Comparison of ENCODE assay signal across 8 cellular contexts in genomic region chr20:45934046-45934586, GRCh38. TPM values are rescaled to one million over a fixed set of nuclear protein-coding genes. Genes with fewer than 3 reads are reported as not detected.
DNase-seq lines count a peak whose midpoint lies in the region; ATAC-seq and TF ChIP-seq lines count a peak whose summit lies in the region.

No MANE protein-coding gene starts in this region.

- peaks cover 29% of the 10 kb centered on the region for H3K4me1 Mint-ChIP-seq in activated B cell treated with CpG ODN at 0.5 μM for 24 hours
- H3K4me1 Mint-ChIP-seq in nephron, result peaks cover 19% of the 10 kb centered on the region

- CTCF ChIA-PET in activated B cell treated with CpG ODN at 0.5 μM for 24 hours (lab: Charles Lee), result interaction anchor here (0.6 to 3.0 kb wide), 4 partner anchors 36 to 64 kb away, joined by 3 to 15 read pairs (median 6); partner anchors contain the start of genes CTSA and NEURL2

- ATAC-seq in activated B cell treated with CpG ODN at 0.5 μM for 24 hours (ENCODE audit: low read depth), result peak; percentile 18

- H3K27me3 Mint-ChIP-seq in activated B cell treated with CpG ODN at 0.5 μM for 24 hours, result no peaks in the 10 kb centered on the region
- no peaks in the 10 kb centered on the region for H3K27me3 Mint-ChIP-seq in nephron (ENCODE audit: low read depth)

- peak overlapping the region; percentile 96 for H3K27ac Mint-ChIP-seq in activated B cell treated with CpG ODN at 0.5 μM for 24 hours
- peak overlapping the region; percentile 99 to 100 (median 100) for H3K27ac Mint-ChIP-seq in nephron

- DNase-seq in activated CD4-positive, CD25-positive, alpha-beta regulatory T cell treated with anti-CD3 and anti-CD28 coated beads, Interleukin-2, amount 50 U/mL, for 16 hours (ENCODE audit: low read depth, low spot score), result peak; percentile 30
- no peak for DNase-seq in activated CD4-positive, CD25-positive, alpha-beta regulatory T cell treated with anti-CD3 and anti-CD28 coated beads, Interleukin-2, amount 50 U/mL, for 72 hours
- DNase-seq in HFF-Myc (ENCODE audit: extremely low read depth, low read depth), result no peak
- DNase-seq in NCI-H1092 (lab: John Stamatoyannopoulos, UW), result peak; percentile 62
- no peak for DNase-seq in activated B cell treated with CpG ODN at 0.5 μM for 24 hours
- DNase-seq in fibroblast of gingiva (ENCODE audit: low read depth), result peak; percentile 30
- DNase-seq in islet precursor cell, result no peak

- peak overlapping the region; percentile 75 for H3K4me3 ChIP-seq in HFF-Myc (replicated peaks; ENCODE audit: low read depth, low read length)

- H3K36me3 Mint-ChIP-seq in activated B cell treated with CpG ODN at 0.5 μM for 24 hours (ENCODE audit: low read depth), result peaks cover 35% of the 10 kb centered on the region
- H3K36me3 Mint-ChIP-seq in nephron (ENCODE audit: low read depth), result peaks cover 20% of the 10 kb centered on the region

- H3K9me3 Mint-ChIP-seq in activated B cell treated with CpG ODN at 0.5 μM for 24 hours (no peaks in the 10 kb centered on the region), nephron (no peaks in the 10 kb centered on the region)

- POLR2A ChIA-PET in activated B cell treated with CpG ODN at 0.5 μM for 24 hours (lab: Charles Lee), result interaction anchor here (0.6 to 6.4 kb wide), 20 partner anchors 14 to 571 kb away, joined by 3 to 110 read pairs (median 6); partner anchors contain the start of genes ACOT8, CTSA, DNTTIP1 and NEURL2

- intact Hi-C loops in activated B cell treated with CpG ODN at 0.5 μM for 24 hours (cut with micrococcal nuclease), result no loop called here

- peak overlapping the region; percentile 97 for H3K4me3 Mint-ChIP-seq in activated B cell treated with CpG ODN at 0.5 μM for 24 hours
- peak overlapping the region; percentile 99 to 100 (median 99) for H3K4me3 Mint-ChIP-seq in nephron

- no peak for TF ChIP-seq CTCF in HFF-Myc (IDR thresholded peaks at IDR 0.05; ENCODE audit: low read depth, low read length, missing control alignments)
- TF ChIP-seq CTCF in activated B cell treated with CpG ODN at 0.5 μM for 24 hours (IDR thresholded peaks at IDR 0.05), result no peak
- no peak for TF ChIP-seq CTCF in nephron (IDR thresholded peaks at IDR 0.05; ENCODE audit: unreplicated experiment in 3 of 3)

RNA-seq across cellular contexts. Expression of gene PCIF1, which starts 0.4 kb away (rescaled TPM):
- 48.3 and 55.7 TPM in 2 replicates for total RNA-seq in activated B cell treated with CpG ODN at 0.5 μM for 24 hours

RNA-seq across cellular contexts. Expression of gene PLTP, which starts 22.2 kb away (rescaled TPM):
- total RNA-seq in activated B cell treated with CpG ODN at 0.5 μM for 24 hours, result 2.3 and 3.5 TPM in 2 replicates

RNA-seq across cellular contexts. Expression of gene ZNF335, which starts 37.9 kb away (rescaled TPM):
- 39.2 and 49.6 TPM in 2 replicates for total RNA-seq in activated B cell treated with CpG ODN at 0.5 μM for 24 hours

RNA-seq across cellular contexts. Expression of gene CTSA, which starts 43.0 kb away (rescaled TPM):
- 61.9 and 67.2 TPM in 2 replicates for total RNA-seq in activated B cell treated with CpG ODN at 0.5 μM for 24 hours

RNA-seq across cellular contexts. Expression of gene NEURL2, which starts 43.1 kb away (rescaled TPM):
- 1.1 and 2.0 TPM in 2 replicates for total RNA-seq in activated B cell treated with CpG ODN at 0.5 μM for 24 hours

Comparison
In these comparisons a context has a peak if more than half of its experiments do, and no peak if none do; other contexts are left out.
1. DNase-seq: peak in activated CD4-positive, CD25-positive, alpha-beta regulatory T cell treated with anti-CD3 and anti-CD28 coated beads, Interleukin-2, amount 50 U/mL, for 16 hours (single experiment), NCI-H1092 (single experiment) and fibroblast of gingiva (single experiment); none in activated CD4-positive, CD25-positive, alpha-beta regulatory T cell treated with anti-CD3 and anti-CD28 coated beads, Interleukin-2, amount 50 U/mL, for 72 hours (single experiment), HFF-Myc (single experiment), activated B cell treated with CpG ODN at 0.5 μM for 24 hours (single experiment) and islet precursor cell (single experiment).